8 cellular contexts compared by ENCODE assay signal in the genomic region with DNA sequence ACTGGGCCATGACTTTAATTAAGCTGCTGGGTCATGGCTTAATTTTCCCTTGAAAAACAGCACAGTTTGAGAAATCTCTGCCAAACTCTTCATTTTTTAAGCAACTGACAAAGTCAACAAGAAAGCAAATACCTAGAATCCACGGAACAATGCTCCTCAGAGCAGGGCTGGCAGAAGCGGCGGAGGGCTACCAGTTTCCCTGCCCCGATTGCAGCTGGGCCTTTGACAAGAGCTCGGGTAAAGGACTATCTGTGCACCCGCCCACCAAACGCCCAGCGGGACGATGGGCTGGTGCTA. TPM values are rescaled to one million over a fixed set of nuclear protein-coding genes. Genes with fewer than 3 reads are reported as not detected.
DNase-seq lines count a peak whose midpoint lies in the region; FAIRE-seq and TF ChIP-seq lines count a peak whose summit lies in the region.

No MANE protein-coding gene starts in this region.

- peak overlapping the region; percentile 79 for H3K4me3 ChIP-seq in BLaER1
- peak overlapping the region; percentile 97 for H3K4me3 ChIP-seq in HUES48 (ENCODE audit: low read depth, low read length)
- H3K4me3 ChIP-seq in bronchial epithelial cell (ENCODE audit: low read depth, low read length): peak overlapping the region; percentile 88
- H3K4me3 ChIP-seq in vagina: peak overlapping the region; percentile 67 to 82

- FAIRE-seq in bronchial epithelial cell (lab: Jason Lieb, UNC): no peak

- no peak for TF ChIP-seq POLR2A in vagina (IDR thresholded peaks at IDR 0.05)

- intact Hi-C loops in vagina (cut with DNase I): no loop called here

- H3K27me3 ChIP-seq in BLaER1 (no peaks in the 10 kb centered on the region), HUES48 (ENCODE audit: control insufficient read depth, insufficient read depth, low read length) (no peaks in the 10 kb centered on the region), bronchial epithelial cell (ENCODE audit: control insufficient read depth, insufficient read depth, low read length) (no peaks in the 10 kb centered on the region), vagina (no peaks in the 10 kb centered on the region)

- no peaks in the 10 kb centered on the region for H3K36me3 ChIP-seq in BLaER1
- no peaks in the 10 kb centered on the region for H3K36me3 ChIP-seq in HUES48 (ENCODE audit: control insufficient read depth, insufficient read depth, low read length)
- H3K36me3 ChIP-seq in bronchial epithelial cell (ENCODE audit: control insufficient read depth, insufficient read depth, low read length): no peaks in the 10 kb centered on the region
- H3K36me3 ChIP-seq in vagina: no peaks in the 10 kb centered on the region

- H3K27ac ChIP-seq in BLaER1 (peak overlapping the region; percentile 86), HUES48 (ENCODE audit: low read depth, low read length) (peak overlapping the region; percentile 91), vagina (peak overlapping the region; percentile 85)

- no peaks in the 10 kb centered on the region for H3K9me3 ChIP-seq in BLaER1
- no peaks in the 10 kb centered on the region for H3K9me3 ChIP-seq in HUES48 (ENCODE audit: control insufficient read depth, insufficient read depth, low read length)
- H3K9me3 ChIP-seq in vagina: no peaks in the 10 kb centered on the region

- no peak for TF ChIP-seq CTCF in bronchial epithelial cell (IDR thresholded peaks at IDR 0.05; ENCODE audit: insufficient read depth, low read length, severe bottlenecking)
- TF ChIP-seq CTCF in vagina (IDR thresholded peaks at IDR 0.05): peak in 1 of 3 experiments; percentile 19

- H3K4me2 ChIP-seq in BLaER1: peak overlapping the region; percentile 91

- DNase-seq in bronchial epithelial cell (ENCODE audit: low read depth) (peak; percentile 47), medulla oblongata (ENCODE audit: extremely low spot score) (peak; percentile 61), vagina (ENCODE audit: extremely low spot score in 2 of 2) (no peak), NCI-H1092 treated with DMSO at 0.1 percent for 48 hours (lab: John Stamatoyannopoulos, UW) (no peak), NCI-H1930 (lab: John Stamatoyannopoulos, UW) (no peak)
- no peak for DNase-seq in stimulated activated CD4-positive, alpha-beta T cell treated with anti-CD3 and anti-CD28 coated beads, Interleukin-15, amount 100 ng/mL, for 24 hours

- H4K20me1 ChIP-seq in BLaER1: peaks cover 50% of the 10 kb centered on the region

- peak overlapping the region; percentile 84 for H3K9ac ChIP-seq in BLaER1
- no peak overlapping the region for H3K9ac ChIP-seq in HUES48 (ENCODE audit: low read depth, low read length)

- H3K4me1 ChIP-seq in BLaER1 (peaks cover 44% of the 10 kb centered on the region), HUES48 (ENCODE audit: control insufficient read depth, insufficient read depth, low read length) (peaks cover 48% of the 10 kb centered on the region), vagina (peaks cover 44% of the 10 kb centered on the region)

RNA-seq across cellular contexts. Expression of a gene that starts 1.2 kb away (rescaled TPM):
- 17.8 and 26.1 TPM in 2 replicates for total RNA-seq in bronchial epithelial cell
- 36.8 TPM for total RNA-seq in vagina

Comparison
In these comparisons a context has a peak if more than half of its experiments do, and no peak if none do; other contexts are left out.
1. DNase-seq: peak in bronchial epithelial cell (single experiment) and medulla oblongata (single experiment); none in vagina (0 of 2), NCI-H1092 treated with DMSO at 0.1 percent for 48 hours (single experiment), NCI-H1930 (0 of 2) and stimulated activated CD4-positive, alpha-beta T cell treated with anti-CD3 and anti-CD28 coated beads, Interleukin-15, amount 100 ng/mL, for 24 hours (single experiment).
2. Peak in every context shown above with its lines, with median percentiles within 50 percentile points of each other: H3K27ac ChIP-seq and H3K4me3 ChIP-seq.